In the genomic region with DNA sequence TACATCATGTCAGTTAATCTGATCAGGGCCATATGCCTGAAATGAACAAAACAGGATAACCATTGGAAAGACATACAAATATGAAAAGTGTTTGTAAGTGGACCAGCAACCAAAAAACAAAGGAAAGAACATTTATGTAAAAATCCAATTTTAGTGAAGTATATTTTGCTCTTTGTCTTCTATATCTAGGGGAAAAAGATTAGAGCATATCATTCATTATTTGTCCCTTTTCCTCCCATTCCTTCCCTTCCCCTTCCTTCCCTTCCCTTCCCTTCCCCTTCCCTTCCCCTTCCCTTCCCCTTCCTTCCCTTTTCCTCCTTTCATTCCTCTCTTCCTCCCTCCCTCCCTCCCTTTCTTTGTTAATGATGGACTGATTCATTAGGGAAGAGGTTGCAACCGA, we compare ENCODE assay signal across 1 cellular context.
A peak's percentile ranks its signal among the peaks of the same experiment; 100 is the strongest.
TF ChIP-seq lines count a peak whose summit lies in the region.

No MANE protein-coding gene starts in this region.

TF ChIP-seq in HepG2, 621 proteins besides CTCF, POLR2A, EP300 and RAD21:
- TF ChIP-seq IRF2 (CRISPR knock-in tag; IDR thresholded peaks at IDR 0.05) = no peak
- TF ChIP-seq ZNF790 (CRISPR knock-in tag; IDR thresholded peaks at IDR 0.05; ENCODE audit: borderline replicate concordance) = no peak
- TF ChIP-seq DNMT3B (CRISPR knock-in tag; conservative IDR thresholded peaks at IDR 0.05) = no peak
- no peak for TF ChIP-seq ZFP1 (CRISPR knock-in tag; IDR thresholded peaks at IDR 0.05)
- TF ChIP-seq PCBP1 (IDR thresholded peaks at IDR 0.05; ENCODE audit: borderline replicate concordance, low read depth, low read length) = 0 out of 2 replicates have a peak, but pooled peaks have one; percentile 51
- TF ChIP-seq GABPA (IDR thresholded peaks at IDR 0.05; ENCODE audit: low read depth, low read length) = no peak
- TF ChIP-seq GABPA (CRISPR knock-in tag; IDR thresholded peaks at IDR 0.05; ENCODE audit: low read depth) = no peak
- TF ChIP-seq HNRNPK (IDR thresholded peaks at IDR 0.05; ENCODE audit: low read depth, low read length, poor library complexity, severe bottlenecking) = peak; percentile 95
